ENCODE assay signal across 11 cellular contexts in the genomic region with DNA sequence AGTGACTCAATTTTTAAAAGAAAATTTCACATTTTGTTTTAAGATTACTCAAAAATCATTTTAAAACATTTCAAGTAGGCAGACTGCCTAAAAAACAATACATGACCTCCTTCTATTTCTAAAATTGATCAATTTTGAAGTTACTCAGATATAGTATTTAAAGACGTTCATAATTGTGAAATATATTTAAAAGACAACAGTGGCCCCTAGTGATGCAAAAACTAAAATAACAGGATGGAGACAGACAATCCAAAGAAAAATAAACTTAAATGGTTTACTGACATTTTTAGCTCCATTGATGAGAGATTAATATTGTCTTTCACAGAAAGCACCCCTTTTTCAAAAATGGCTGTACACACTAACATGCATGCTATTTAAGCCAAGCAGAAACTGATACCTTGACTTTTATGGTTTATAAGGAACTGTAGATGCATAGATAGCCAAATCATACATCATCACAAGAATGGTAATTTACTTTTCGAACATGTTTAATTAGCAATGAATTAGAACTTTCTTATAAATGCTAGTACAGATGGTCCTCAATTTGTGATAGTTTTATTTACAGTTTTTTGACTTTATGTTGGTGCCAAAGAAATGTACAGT.
DNase-seq lines count a peak whose midpoint lies in the region; ATAC-seq and TF ChIP-seq lines count a peak whose summit lies in the region.
"Had no signal": no experiment of that assay in that cellular context is flagged by ENCODE, and none has a peak within 500 bp of the region (broad histone marks: within the 10 kb centered on the region; RNA-seq: fewer than 3 reads in every experiment).

No MANE protein-coding gene starts in this region.

- H3K4me3 Mint-ChIP-seq in progenitor cell of endocrine pancreas (ENCODE audit: low read depth): no peak overlapping the region

- POLR2A ChIA-PET in Panc1 (lab: Charles Lee): no interaction called here

- H3K4me1 Mint-ChIP-seq in progenitor cell of endocrine pancreas (ENCODE audit: low read depth): no peaks in the 10 kb centered on the region

- no peak overlapping the region for H3K9ac ChIP-seq in fibroblast of lung (ENCODE audit: insufficient read depth, low read length)

- TF ChIP-seq CTCF in Panc1 (IDR thresholded peaks at IDR 0.05): peak; percentile 18; the same call in 1 of the 2 replicates
- peak in 1 of 2 donors; percentile 33 for TF ChIP-seq CTCF in fibroblast of lung (conservative IDR thresholded peaks at IDR 0.05 in 1 of 2, IDR thresholded peaks at IDR 0.05 in 1 of 2; ENCODE audit: low read depth in 1 of 2, low read length in 2 of 2)
- TF ChIP-seq CTCF in progenitor cell of endocrine pancreas (IDR thresholded peaks at IDR 0.05; ENCODE audit: unreplicated experiment): peak; percentile 58

- no peaks in the 10 kb centered on the region for H3K9me3 ChIP-seq in Panc1 (ENCODE audit: control insufficient read depth, insufficient read depth, low read depth, low read length)
- no peaks in the 10 kb centered on the region for H3K9me3 ChIP-seq in fibroblast of lung (ENCODE audit: control insufficient read depth, insufficient read depth, low read depth, low read length)
- H3K9me3 ChIP-seq: pancreas, Peyer's patch had no signal

- peak; percentile 10 for DNase-seq in HCEC 1CT
- no peak for DNase-seq in Panc1 (ENCODE audit: low read depth, low spot score)
- DNase-seq in fibroblast of lung (ENCODE audit: low read depth in 2 of 2): peak; percentile 9 to 61
- DNase-seq in progenitor cell of endocrine pancreas (ENCODE audit: low spot score, unreplicated experiment): no peak
- no peak for DNase-seq in NOMO-1 (lab: John Stamatoyannopoulos, UW; ENCODE audit: unreplicated experiment in 2 of 2)
- no peak for DNase-seq in AML-193 (lab: John Stamatoyannopoulos, UW)
- no peak for DNase-seq in stimulated activated naive CD4-positive, alpha-beta T cell treated with Interleukin-2 at 50 U/mL for 16 hours (lab: John Stamatoyannopoulos, UW)
- DNase-seq: activated CD8-positive, alpha-beta memory T cell treated with anti-CD3 and anti-CD28 coated beads, Interleukin-2, amount 50 U/mL, for 4 hours; pancreas; Peyer's patch had no signal

- H4K20me1 ChIP-seq in fibroblast of lung (ENCODE audit: control insufficient read depth, extremely low read depth, insufficient read depth, low read length): no peaks in the 10 kb centered on the region

- H3K36me3 ChIP-seq in Panc1 (ENCODE audit: control insufficient read depth, insufficient read depth, low read length) (no peaks in the 10 kb centered on the region), fibroblast of lung (ENCODE audit: control insufficient read depth, insufficient read depth, low read length) (no peaks in the 10 kb centered on the region)
- H3K36me3 ChIP-seq: pancreas, Peyer's patch had no signal

- H3K27ac ChIP-seq in Panc1 (ENCODE audit: low read length) (no peak overlapping the region), fibroblast of lung (ENCODE audit: insufficient read depth, low read length) (no peak overlapping the region)
- H3K27ac ChIP-seq: pancreas, Peyer's patch had no signal

- in situ Hi-C loops in Panc1 (cut with HindIII; ENCODE audit: low pct_unique_long_range_greater_than_20kb, low sequenced_read_pairs): no loop called here

- H3K4me1 ChIP-seq in Panc1 (ENCODE audit: control insufficient read depth, insufficient read depth, low read length) (no peaks in the 10 kb centered on the region), fibroblast of lung (ENCODE audit: control insufficient read depth, extremely low read depth, insufficient read depth, low read length) (no peaks in the 10 kb centered on the region)
- H3K4me1 ChIP-seq: pancreas, Peyer's patch had no signal

- no peak overlapping the region for H3K4me2 ChIP-seq in fibroblast of lung (ENCODE audit: extremely low read depth, insufficient read depth, low read length)

- H3K27me3 ChIP-seq in Panc1 (ENCODE audit: control insufficient read depth, insufficient read depth, low read length): no peaks in the 10 kb centered on the region
- H3K27me3 ChIP-seq in fibroblast of lung (ENCODE audit: control insufficient read depth, insufficient read depth, low read length): no peaks in the 10 kb centered on the region
- H3K27me3 ChIP-seq: pancreas, Peyer's patch had no signal

- H3K36me3 Mint-ChIP-seq in progenitor cell of endocrine pancreas (ENCODE audit: insufficient read depth): no peaks in the 10 kb centered on the region

- ATAC-seq in Panc1 (no peak), GM18498 (IDR thresholded peaks at IDR 0.05; ENCODE audit: unreplicated experiment) (no peak)

- intact Hi-C loops in Panc1 (cut with micrococcal nuclease; ENCODE audit: unreplicated experiment): loop anchor here (5.0 kb wide), 1 partner anchor 913 kb away; no protein-coding TSS in a partner anchor

- H3K79me2 ChIP-seq in fibroblast of lung (ENCODE audit: control insufficient read depth, insufficient read depth, low read length): no peaks in the 10 kb centered on the region

- BruUV-seq in Panc1 (replicated peaks; lab: Mats Ljungman, UMichigan): no TSS peak

- CTCF ChIA-PET in Panc1 (lab: Charles Lee): no interaction called here

- no peak overlapping the region for H3K27ac Mint-ChIP-seq in progenitor cell of endocrine pancreas

- no peaks in the 10 kb centered on the region for H3K27me3 Mint-ChIP-seq in progenitor cell of endocrine pancreas

- H3K9me3 Mint-ChIP-seq in progenitor cell of endocrine pancreas (ENCODE audit: low read depth): no peaks in the 10 kb centered on the region

- H3K4me3 ChIP-seq in Panc1 (ENCODE audit: low read depth in 2 of 2, low read length in 2 of 2): no peak overlapping the region
- H3K4me3 ChIP-seq in fibroblast of lung (replicated peaks in 1 of 4; ENCODE audit: control extremely low read depth in 1 of 4, insufficient read depth in 1 of 4, low read depth in 3 of 4, low read length in 4 of 4): no peak overlapping the region
- H3K4me3 ChIP-seq: pancreas, Peyer's patch had no signal

- H2AFZ ChIP-seq in fibroblast of lung (ENCODE audit: low read length): no peak overlapping the region

Comparison
In these comparisons a context has a peak if more than half of its experiments do, and no peak if none do; other contexts are left out.
1. DNase-seq: peak in HCEC 1CT (single experiment) and fibroblast of lung (2 of 2); none in Panc1 (single experiment), progenitor cell of endocrine pancreas (single experiment), NOMO-1 (0 of 2), AML-193 (0 of 2) and stimulated activated naive CD4-positive, alpha-beta T cell treated with Interleukin-2 at 50 U/mL for 16 hours (single experiment).